ENCODE assay signal across 21 cellular contexts in genomic region chr7:2667843-2668242, GRCh38. TPM values are rescaled to one million over a fixed set of nuclear protein-coding genes. Genes with fewer than 3 reads are reported as not detected.
"Had no signal": no experiment of that assay in that cellular context is flagged by ENCODE, and none has a peak within 500 bp of the region (broad histone marks: within the 10 kb centered on the region; RNA-seq: fewer than 3 reads in every experiment).

No MANE protein-coding gene starts in this region.

- H3K27ac Mint-ChIP-seq: nephron progenitor cell; stimulated activated memory B cell treated with anti-CD40 and anti-IgM and Interleukin-4, amounts not matched to agents 10 μg/mL and 1 μg/mL and 100 μg/mL, for 72 hours; stimulated activated naive CD8-positive, alpha-beta T cell treated with anti-CD3 and anti-CD28 coated beads, Interleukin-15, amount 100 ng/mL, for 72 hours had no signal

- DNase-seq: central memory CD4-positive, alpha-beta T cell; effector memory CD4-positive, alpha-beta T cell; gastrocnemius medialis; left ventricle myocardium superior; naive thymus-derived CD4-positive, alpha-beta T cell; nephron progenitor cell; posterior cingulate gyrus; spleen; stimulated activated CD4-positive, alpha-beta T cell treated with anti-CD3 and anti-CD28 coated beads, Interleukin-15, amount 100 ng/mL, for 24 hours; stimulated activated CD4-positive, alpha-beta T cell treated with anti-CD3 and anti-CD28 coated beads, Interleukin-1b, Interleukin-23, amount 100 ng/mL, for 48 hours; stimulated activated CD4-positive, alpha-beta T cell treated with anti-CD3 and anti-CD28 coated beads, Interleukin-4, amount 100 ng/mL, for 24 hours; stimulated activated naive CD8-positive, alpha-beta T cell treated with anti-CD3 and anti-CD28 coated beads, Interleukin-15, amount 100 ng/mL, for 72 hours; testis; transverse colon had no signal

- H3K4me3 Mint-ChIP-seq: naive thymus-derived CD4-positive, alpha-beta T cell; nephron progenitor cell; stimulated activated memory B cell treated with anti-CD40 and anti-IgM and Interleukin-4, amounts not matched to agents 10 μg/mL and 1 μg/mL and 100 μg/mL, for 72 hours; stimulated activated naive CD8-positive, alpha-beta T cell treated with anti-CD3 and anti-CD28 coated beads, Interleukin-15, amount 100 ng/mL, for 72 hours had no signal

- H3K9me3 Mint-ChIP-seq: naive thymus-derived CD4-positive, alpha-beta T cell; nephron progenitor cell; stimulated activated memory B cell treated with anti-CD40 and anti-IgM and Interleukin-4, amounts not matched to agents 10 μg/mL and 1 μg/mL and 100 μg/mL, for 72 hours; stimulated activated naive CD8-positive, alpha-beta T cell treated with anti-CD3 and anti-CD28 coated beads, Interleukin-15, amount 100 ng/mL, for 72 hours had no signal

- H3K36me3 Mint-ChIP-seq: naive thymus-derived CD4-positive, alpha-beta T cell; stimulated activated memory B cell treated with anti-CD40 and anti-IgM and Interleukin-4, amounts not matched to agents 10 μg/mL and 1 μg/mL and 100 μg/mL, for 72 hours had no signal

- H3K27me3 ChIP-seq: right atrium auricular region, testis had no signal

- ATAC-seq: esophagus mucosa; gastrocnemius medialis; left ventricle myocardium superior; naive thymus-derived CD4-positive, alpha-beta T cell; stimulated activated memory B cell treated with anti-CD40 and anti-IgM and Interleukin-4, amounts not matched to agents 10 μg/mL and 1 μg/mL and 100 μg/mL, for 72 hours; stimulated activated naive CD8-positive, alpha-beta T cell treated with anti-CD3 and anti-CD28 coated beads, Interleukin-15, amount 100 ng/mL, for 72 hours had no signal

- H3K27ac ChIP-seq: gastrocnemius medialis, right atrium auricular region, spleen, testis, transverse colon had no signal

- FAIRE-seq: bronchial epithelial cell, endometrium, islet of Langerhans had no signal

- H3K4me3 ChIP-seq: gastrocnemius medialis, right atrium auricular region, spleen, testis, transverse colon had no signal

- H3K36me3 ChIP-seq: gastrocnemius medialis, right atrium auricular region, transverse colon had no signal

- H3K9me3 ChIP-seq: gastrocnemius medialis, right atrium auricular region, spleen, testis, transverse colon had no signal

RNA-seq across cellular contexts. Expression of gene AMZ1, which starts 20.2 kb away (rescaled TPM):
- total RNA-seq: bronchial epithelial cell, gastrocnemius medialis, lung microvascular endothelial cell had no signal
